1 cellular context compared by ENCODE assay signal in genomic region chr2:178450574-178451429, GRCh38.
TF ChIP-seq lines count a peak whose summit lies in the region.

PJVK (plus strand) TSS chr2:178451378; CDS start chr2:178453410, 2,032 bp downstream.
PRKRA (minus strand) TSS chr2:178451175; CDS start chr2:178451030, 145 bp downstream.

TF ChIP-seq in HepG2, 621 proteins besides CTCF, POLR2A, EP300 and RAD21 (continues in another document):
- TF ChIP-seq ZNF784 (CRISPR knock-in tag; IDR thresholded peaks at IDR 0.05; ENCODE audit: borderline replicate concordance) (peak; percentile 69), STAT5B (CRISPR knock-in tag; IDR thresholded peaks at IDR 0.05) (peak; percentile 87), JARID2 (CRISPR knock-in tag; IDR thresholded peaks at IDR 0.05; ENCODE audit: insufficient replicate concordance) (peak; percentile 93), ZFP36L2 (CRISPR knock-in tag; IDR thresholded peaks at IDR 0.05) (peak; percentile 38; the same call in 1 of the 2 replicates), HOXA7 (CRISPR knock-in tag; IDR thresholded peaks at IDR 0.05) (no peak), RFXAP (CRISPR knock-in tag; IDR thresholded peaks at IDR 0.05; ENCODE audit: borderline replicate concordance) (peak; percentile 77), ZNF740 (CRISPR knock-in tag; IDR thresholded peaks at IDR 0.05) (peak; percentile 76), THAP11 (CRISPR knock-in tag; IDR thresholded peaks at IDR 0.05) (peak; percentile 81; the same call in 1 of the 2 replicates), JDP2 (CRISPR knock-in tag; IDR thresholded peaks at IDR 0.05; ENCODE audit: borderline replicate concordance) (no peak), ZNF292 (CRISPR knock-in tag; IDR thresholded peaks at IDR 0.05; ENCODE audit: borderline replicate concordance, low read depth) (peak; percentile 41), PRPF4 (IDR thresholded peaks at IDR 0.05; ENCODE audit: low read depth, low read length, poor library complexity, severe bottlenecking) (no peak), PCBP2 (optimal IDR thresholded peaks at IDR 0.05; ENCODE audit: low read depth, low read length, poor library complexity, severe bottlenecking) (no peak), YEATS2 (CRISPR knock-in tag; IDR thresholded peaks at IDR 0.05; ENCODE audit: borderline replicate concordance) (peak; percentile 92), ARNT2 (CRISPR knock-in tag; IDR thresholded peaks at IDR 0.05; ENCODE audit: low read depth) (peak; percentile 95), MBD4 (IDR thresholded peaks at IDR 0.05; ENCODE audit: borderline replicate concordance, low read length) (no peak), NFE2 (CRISPR knock-in tag; IDR thresholded peaks at IDR 0.05) (no peak), RERE (CRISPR knock-in tag; IDR thresholded peaks at IDR 0.05; ENCODE audit: low read depth) (0 out of 2 replicates have a peak, but pooled peaks have one; percentile 55), ZMYM4 (CRISPR knock-in tag; IDR thresholded peaks at IDR 0.05) (peak; percentile 94), ZIK1 (CRISPR knock-in tag; IDR thresholded peaks at IDR 0.05; ENCODE audit: borderline replicate concordance, low read depth) (peak; percentile 89), HMGXB4 (CRISPR knock-in tag; IDR thresholded peaks at IDR 0.05; ENCODE audit: borderline replicate concordance in 1 of 2, low read depth in 1 of 2) (peak; percentile 93 to 94), ZNF556 (CRISPR knock-in tag; IDR thresholded peaks at IDR 0.05; ENCODE audit: borderline replicate concordance) (peak; percentile 94), THYN1 (CRISPR knock-in tag; IDR thresholded peaks at IDR 0.05; ENCODE audit: borderline replicate concordance, low read depth) (0 out of 2 replicates have a peak, but pooled peaks have one; percentile 77), SRSF1 (optimal IDR thresholded peaks at IDR 0.05; ENCODE audit: low read depth, low read length) (peak; percentile 97), HNRNPK (IDR thresholded peaks at IDR 0.05; ENCODE audit: low read depth, low read length, poor library complexity, severe bottlenecking) (peak; percentile 84), NAIF1 (CRISPR knock-in tag; IDR thresholded peaks at IDR 0.05; ENCODE audit: borderline replicate concordance) (no peak; the same call in none of the 2 replicates), MAFG (CRISPR knock-in tag; IDR thresholded peaks at IDR 0.05) (no peak), REST (IDR thresholded peaks at IDR 0.05; ENCODE audit: borderline replicate concordance in 1 of 2, low read depth in 1 of 2, low read length in 2 of 2) (peak in 1 of 2 experiments; percentile 18; a peak in 1 of 4 replicates), ZNF552 (CRISPR knock-in tag; IDR thresholded peaks at IDR 0.05; ENCODE audit: borderline replicate concordance) (no peak; the same call in 1 of the 2 replicates), CAMTA2 (CRISPR knock-in tag; IDR thresholded peaks at IDR 0.05; ENCODE audit: borderline replicate concordance) (peak; percentile 98; the same call in 1 of the 2 replicates), TAF1 (CRISPR knock-in tag; IDR thresholded peaks at IDR 0.05) (peak; percentile 94), ZNF547 (CRISPR knock-in tag; IDR thresholded peaks at IDR 0.05) (no peak; the same call in 1 of the 2 replicates), ELF4 (CRISPR knock-in tag; IDR thresholded peaks at IDR 0.05; ENCODE audit: borderline replicate concordance) (peak; percentile 86), ZNF879 (CRISPR knock-in tag; IDR thresholded peaks at IDR 0.05) (peak; percentile 31), ZBTB10 (CRISPR knock-in tag; IDR thresholded peaks at IDR 0.05; ENCODE audit: borderline replicate concordance) (peak; percentile 20; the same call in 1 of the 2 replicates), E2F1 (CRISPR knock-in tag; IDR thresholded peaks at IDR 0.05) (peak; percentile 43), ZNF329 (CRISPR knock-in tag; IDR thresholded peaks at IDR 0.05; ENCODE audit: low read depth) (peak; percentile 84; the same call in 1 of the 2 replicates), SMARCC2 (IDR thresholded peaks at IDR 0.05) (no peak), GFI1 (CRISPR knock-in tag; IDR thresholded peaks at IDR 0.05; ENCODE audit: borderline replicate concordance) (no peak), ZZZ3 (CRISPR knock-in tag; IDR thresholded peaks at IDR 0.05; ENCODE audit: borderline replicate concordance) (peak; percentile 31), ZNF451 (CRISPR knock-in tag; IDR thresholded peaks at IDR 0.05) (peak; percentile 92; the same call in 1 of the 2 replicates), TBL1XR1 (IDR thresholded peaks at IDR 0.05; ENCODE audit: borderline replicate concordance, low read length, partially characterized antibody) (no peak), BRF2 (CRISPR knock-in tag; IDR thresholded peaks at IDR 0.05) (peak; percentile 78; the same call in 1 of the 2 replicates), ZKSCAN8 (CRISPR knock-in tag; IDR thresholded peaks at IDR 0.05; ENCODE audit: borderline replicate concordance) (peak; percentile 44; the same call in 1 of the 2 replicates), EED (CRISPR knock-in tag; IDR thresholded peaks at IDR 0.05) (peak; percentile 98), ZNF10 (CRISPR knock-in tag; IDR thresholded peaks at IDR 0.05; ENCODE audit: borderline replicate concordance, low read depth) (no peak)
